ENCODE assay signal across 1 cellular context in the genomic region with DNA sequence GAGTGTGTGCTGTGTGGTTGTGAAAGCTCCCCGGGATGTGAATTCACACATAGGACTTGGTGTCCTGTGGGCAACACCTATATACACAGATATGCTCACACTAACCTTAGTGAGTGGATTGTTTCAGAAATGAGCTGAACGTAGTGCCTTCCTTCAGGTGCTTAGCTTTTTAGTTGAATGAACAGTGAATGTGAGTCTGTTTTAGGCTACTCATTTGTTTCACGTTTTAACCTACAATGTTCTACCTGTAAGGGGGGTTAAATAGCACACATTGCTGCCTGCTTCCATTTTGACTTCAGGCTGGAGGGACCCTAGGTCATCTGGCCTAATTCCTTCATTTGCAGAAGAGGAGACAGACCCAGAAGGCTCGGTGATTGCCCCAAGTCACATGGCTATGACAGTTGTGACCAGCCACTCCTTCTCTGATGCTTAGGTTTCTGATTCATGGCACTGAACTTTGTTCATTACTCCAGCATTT.
A peak's percentile ranks its signal among the peaks of the same experiment; 100 is the strongest.
TF ChIP-seq lines count a peak whose summit lies in the region.

No MANE protein-coding gene starts in this region.

TF ChIP-seq in GM12878, 131 proteins besides CTCF, POLR2A, EP300 and RAD21 (continues in another document):
- TF ChIP-seq SREBF1 (IDR thresholded peaks at IDR 0.05; ENCODE audit: low read length) (no peak), BCL11A (IDR thresholded peaks at IDR 0.05; ENCODE audit: low read depth, low read length) (no peak), HSF1 (IDR thresholded peaks at IDR 0.05; ENCODE audit: low read depth, low read length) (no peak), NFYA (IDR thresholded peaks at IDR 0.05; ENCODE audit: borderline replicate concordance, low read depth, low read length) (no peak), RELB (IDR thresholded peaks at IDR 0.05; ENCODE audit: low read depth) (peak; percentile 53; the same call in 1 of the 2 replicates), JUNB (IDR thresholded peaks at IDR 0.05) (no peak), MAX (IDR thresholded peaks at IDR 0.05; ENCODE audit: low read depth, low read length) (peak; percentile 69), TCF3 (IDR thresholded peaks at IDR 0.05; ENCODE audit: borderline replicate concordance, insufficient read depth, low read depth, low read length) (no peak), STAT1 (conservative IDR thresholded peaks at IDR 0.05) (no peak), ATF3 (IDR thresholded peaks at IDR 0.05; ENCODE audit: borderline replicate concordance, extremely low read depth, low read depth, low read length) (no peak), RELA (IDR thresholded peaks at IDR 0.05; ENCODE audit: borderline replicate concordance, partially characterized antibody) (no peak), CBX3 (IDR thresholded peaks at IDR 0.05; ENCODE audit: borderline replicate concordance, low read depth) (no peak), GABPA (IDR thresholded peaks at IDR 0.05; ENCODE audit: low read depth) (no peak), ASH2L (IDR thresholded peaks at IDR 0.05; ENCODE audit: borderline replicate concordance, low read depth) (no peak), CBX5 (IDR thresholded peaks at IDR 0.05; ENCODE audit: low read depth) (no peak), EED (IDR thresholded peaks at IDR 0.05; ENCODE audit: low read depth) (no peak), WRNIP1 (IDR thresholded peaks at IDR 0.05; ENCODE audit: borderline replicate concordance, low read depth, low read length) (0 out of 2 replicates have a peak, but pooled peaks have one; percentile 39), YY1 (IDR thresholded peaks at IDR 0.05; ENCODE audit: low read depth, low read length) (peak; percentile 78), SPI1 (IDR thresholded peaks at IDR 0.05; ENCODE audit: borderline replicate concordance, insufficient read depth, low read depth, low read length) (no peak), ZZZ3 (IDR thresholded peaks at IDR 0.05; ENCODE audit: control insufficient read depth, insufficient read length, low read depth) (no peak), SIX5 (IDR thresholded peaks at IDR 0.05; ENCODE audit: low read depth, low read length, severe bottlenecking) (no peak), NR2F1 (conservative IDR thresholded peaks at IDR 0.05) (0 out of 2 replicates have a peak, but pooled peaks have one; percentile 26), SMC3 (IDR thresholded peaks at IDR 0.05; ENCODE audit: borderline replicate concordance, low read length) (no peak), ZNF622 (IDR thresholded peaks at IDR 0.05) (no peak), ETV6 (conservative IDR thresholded peaks at IDR 0.05 in 1 of 2, IDR thresholded peaks at IDR 0.05 in 1 of 2; ENCODE audit: borderline replicate concordance in 1 of 2, low read depth in 1 of 2) (no peak), ZNF217 (IDR thresholded peaks at IDR 0.05) (no peak), PAX5 (IDR thresholded peaks at IDR 0.05; ENCODE audit: borderline replicate concordance, low read depth, low read length) (no peak), SMAD1 (IDR thresholded peaks at IDR 0.05; ENCODE audit: low read depth, partially characterized antibody) (peak; percentile 81), MEF2A (IDR thresholded peaks at IDR 0.05; ENCODE audit: insufficient read depth, low read depth, low read length) (no peak), RB1 (IDR thresholded peaks at IDR 0.05; ENCODE audit: borderline replicate concordance) (no peak), TCF12 (IDR thresholded peaks at IDR 0.05; ENCODE audit: low read depth, low read length) (no peak), IRF4 (IDR thresholded peaks at IDR 0.05; ENCODE audit: low read depth, low read length) (no peak), LARP7 (IDR thresholded peaks at IDR 0.05) (0 out of 2 replicates have a peak, but pooled peaks have one; percentile 32), FOXK2 (IDR thresholded peaks at IDR 0.05) (no peak), FOXM1 (IDR thresholded peaks at IDR 0.05; ENCODE audit: low read depth, low read length) (no peak), ZNF207 (IDR thresholded peaks at IDR 0.05; ENCODE audit: borderline replicate concordance) (no peak), NFIC (IDR thresholded peaks at IDR 0.05; ENCODE audit: low read depth, low read length) (no peak), CBFB (IDR thresholded peaks at IDR 0.05; ENCODE audit: low read depth) (no peak), HCFC1 (IDR thresholded peaks at IDR 0.05; ENCODE audit: low read length) (no peak), ZBTB4 (CRISPR knock-in tag; IDR thresholded peaks at IDR 0.05) (peak; percentile 68; the same call in 1 of the 2 replicates), SRF (IDR thresholded peaks at IDR 0.05; ENCODE audit: low read depth in 2 of 2, low read length in 2 of 2) (no peak), HDAC2 (IDR thresholded peaks at IDR 0.05) (no peak)
- TF ChIP-seq, protein P1, sequence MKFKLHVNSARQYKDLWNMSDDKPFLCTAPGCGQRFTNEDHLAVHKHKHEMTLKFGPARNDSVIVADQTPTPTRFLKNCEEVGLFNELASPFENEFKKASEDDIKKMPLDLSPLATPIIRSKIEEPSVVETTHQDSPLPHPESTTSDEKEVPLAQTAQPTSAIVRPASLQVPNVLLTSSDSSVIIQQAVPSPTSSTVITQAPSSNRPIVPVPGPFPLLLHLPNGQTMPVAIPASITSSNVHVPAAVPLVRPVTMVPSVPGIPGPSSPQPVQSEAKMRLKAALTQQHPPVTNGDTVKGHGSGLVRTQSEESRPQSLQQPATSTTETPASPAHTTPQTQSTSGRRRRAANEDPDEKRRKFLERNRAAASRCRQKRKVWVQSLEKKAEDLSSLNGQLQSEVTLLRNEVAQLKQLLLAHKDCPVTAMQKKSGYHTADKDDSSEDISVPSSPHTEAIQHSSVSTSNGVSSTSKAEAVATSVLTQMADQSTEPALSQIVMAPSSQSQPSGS (IDR thresholded peaks at IDR 0.05; ENCODE audit: low read length): no peak
- TF ChIP-seq, protein P2, sequence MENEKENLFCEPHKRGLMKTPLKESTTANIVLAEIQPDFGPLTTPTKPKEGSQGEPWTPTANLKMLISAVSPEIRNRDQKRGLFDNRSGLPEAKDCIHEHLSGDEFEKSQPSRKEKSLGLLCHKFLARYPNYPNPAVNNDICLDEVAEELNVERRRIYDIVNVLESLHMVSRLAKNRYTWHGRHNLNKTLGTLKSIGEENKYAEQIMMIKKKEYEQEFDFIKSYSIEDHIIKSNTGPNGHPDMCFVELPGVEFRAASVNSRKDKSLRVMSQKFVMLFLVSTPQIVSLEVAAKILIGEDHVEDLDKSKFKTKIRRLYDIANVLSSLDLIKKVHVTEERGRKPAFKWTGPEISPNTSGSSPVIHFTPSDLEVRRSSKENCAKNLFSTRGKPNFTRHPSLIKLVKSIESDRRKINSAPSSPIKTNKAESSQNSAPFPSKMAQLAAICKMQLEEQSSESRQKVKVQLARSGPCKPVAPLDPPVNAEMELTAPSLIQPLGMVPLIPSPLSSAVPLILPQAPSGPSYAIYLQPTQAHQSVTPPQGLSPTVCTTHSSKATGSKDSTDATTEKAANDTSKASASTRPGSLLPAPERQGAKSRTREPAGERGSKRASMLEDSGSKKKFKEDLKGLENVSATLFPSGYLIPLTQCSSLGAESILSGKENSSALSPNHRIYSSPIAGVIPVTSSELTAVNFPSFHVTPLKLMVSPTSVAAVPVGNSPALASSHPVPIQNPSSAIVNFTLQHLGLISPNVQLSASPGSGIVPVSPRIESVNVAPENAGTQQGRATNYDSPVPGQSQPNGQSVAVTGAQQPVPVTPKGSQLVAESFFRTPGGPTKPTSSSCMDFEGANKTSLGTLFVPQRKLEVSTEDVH (IDR thresholded peaks at IDR 0.05; ENCODE audit: low read depth, partially characterized antibody): no peak
- TF ChIP-seq, protein P3, sequence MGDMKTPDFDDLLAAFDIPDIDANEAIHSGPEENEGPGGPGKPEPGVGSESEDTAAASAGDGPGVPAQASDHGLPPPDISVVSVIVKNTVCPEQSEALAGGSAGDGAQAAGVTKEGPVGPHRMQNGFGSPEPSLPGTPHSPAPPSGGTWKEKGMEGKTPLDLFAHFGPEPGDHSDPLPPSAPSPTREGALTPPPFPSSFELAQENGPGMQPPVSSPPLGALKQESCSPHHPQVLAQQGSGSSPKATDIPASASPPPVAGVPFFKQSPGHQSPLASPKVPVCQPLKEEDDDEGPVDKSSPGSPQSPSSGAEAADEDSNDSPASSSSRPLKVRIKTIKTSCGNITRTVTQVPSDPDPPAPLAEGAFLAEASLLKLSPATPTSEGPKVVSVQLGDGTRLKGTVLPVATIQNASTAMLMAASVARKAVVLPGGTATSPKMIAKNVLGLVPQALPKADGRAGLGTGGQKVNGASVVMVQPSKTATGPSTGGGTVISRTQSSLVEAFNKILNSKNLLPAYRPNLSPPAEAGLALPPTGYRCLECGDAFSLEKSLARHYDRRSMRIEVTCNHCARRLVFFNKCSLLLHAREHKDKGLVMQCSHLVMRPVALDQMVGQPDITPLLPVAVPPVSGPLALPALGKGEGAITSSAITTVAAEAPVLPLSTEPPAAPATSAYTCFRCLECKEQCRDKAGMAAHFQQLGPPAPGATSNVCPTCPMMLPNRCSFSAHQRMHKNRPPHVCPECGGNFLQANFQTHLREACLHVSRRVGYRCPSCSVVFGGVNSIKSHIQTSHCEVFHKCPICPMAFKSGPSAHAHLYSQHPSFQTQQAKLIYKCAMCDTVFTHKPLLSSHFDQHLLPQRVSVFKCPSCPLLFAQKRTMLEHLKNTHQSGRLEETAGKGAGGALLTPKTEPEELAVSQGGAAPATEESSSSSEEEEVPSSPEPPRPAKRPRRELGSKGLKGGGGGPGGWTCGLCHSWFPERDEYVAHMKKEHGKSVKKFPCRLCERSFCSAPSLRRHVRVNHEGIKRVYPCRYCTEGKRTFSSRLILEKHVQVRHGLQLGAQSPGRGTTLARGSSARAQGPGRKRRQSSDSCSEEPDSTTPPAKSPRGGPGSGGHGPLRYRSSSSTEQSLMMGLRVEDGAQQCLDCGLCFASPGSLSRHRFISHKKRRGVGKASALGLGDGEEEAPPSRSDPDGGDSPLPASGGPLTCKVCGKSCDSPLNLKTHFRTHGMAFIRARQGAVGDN (IDR thresholded peaks at IDR 0.05): no peak; the same call in none of the 2 replicates
- TF ChIP-seq, protein P4, sequence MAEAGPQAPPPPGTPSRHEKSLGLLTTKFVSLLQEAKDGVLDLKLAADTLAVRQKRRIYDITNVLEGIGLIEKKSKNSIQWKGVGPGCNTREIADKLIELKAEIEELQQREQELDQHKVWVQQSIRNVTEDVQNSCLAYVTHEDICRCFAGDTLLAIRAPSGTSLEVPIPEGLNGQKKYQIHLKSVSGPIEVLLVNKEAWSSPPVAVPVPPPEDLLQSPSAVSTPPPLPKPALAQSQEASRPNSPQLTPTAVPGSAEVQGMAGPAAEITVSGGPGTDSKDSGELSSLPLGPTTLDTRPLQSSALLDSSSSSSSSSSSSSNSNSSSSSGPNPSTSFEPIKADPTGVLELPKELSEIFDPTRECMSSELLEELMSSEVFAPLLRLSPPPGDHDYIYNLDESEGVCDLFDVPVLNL (IDR thresholded peaks at IDR 0.05; ENCODE audit: low read depth, low read length): no peak
